Comparison of ENCODE assay signal across 8 cellular contexts in the genomic region with DNA sequence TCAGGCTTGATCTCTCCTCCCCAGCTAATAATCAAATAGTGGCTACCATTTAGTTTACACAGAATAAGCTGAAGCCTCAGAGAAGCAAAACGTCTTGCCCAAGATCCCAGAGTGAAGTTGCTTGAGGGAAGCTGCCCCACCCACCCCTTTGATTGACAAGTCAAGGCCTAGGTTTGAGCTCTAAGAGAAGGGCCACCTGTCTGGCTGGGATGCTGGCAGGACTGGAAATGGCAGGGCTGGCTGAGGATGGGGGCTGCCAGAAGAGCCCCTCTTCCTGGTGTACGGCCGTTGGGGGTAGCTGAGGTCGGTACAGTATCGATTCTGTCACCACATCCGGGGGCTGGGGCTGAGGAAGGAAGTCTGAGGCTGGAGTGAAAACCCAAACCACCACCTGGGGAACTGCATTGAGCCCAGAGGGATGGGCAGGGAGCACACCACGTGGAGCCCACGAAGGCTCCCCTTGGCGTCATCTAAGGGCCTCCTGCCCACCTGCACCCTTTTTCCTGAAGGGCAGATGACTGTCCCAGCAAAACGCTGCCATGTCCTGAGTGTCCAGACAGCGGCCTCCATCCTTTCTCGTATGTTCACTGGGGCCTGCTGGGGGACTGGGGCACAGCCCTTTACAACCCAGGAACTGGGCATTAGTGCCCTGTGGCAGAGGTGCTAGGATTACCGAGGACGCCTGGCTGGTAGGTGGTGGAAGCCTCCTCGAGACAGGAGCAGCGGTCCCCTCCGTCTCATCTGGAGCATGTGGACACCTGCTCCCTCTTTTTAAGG. TPM values are rescaled to one million over a fixed set of nuclear protein-coding genes. Genes with fewer than 3 reads are reported as not detected.
DNase-seq lines count a peak whose midpoint lies in the region; ATAC-seq, FAIRE-seq and TF ChIP-seq lines count a peak whose summit lies in the region.

No MANE protein-coding gene starts in this region.

- H3K4me3 ChIP-seq in HUES6 (ENCODE audit: low read depth, low read length) (0 out of 2 replicates have a peak overlapping the region, but pooled peaks have one; percentile 85), choroid plexus epithelial cell (ENCODE audit: low read depth, low read length) (no peak overlapping the region), osteoblast (ENCODE audit: insufficient read depth, low read length) (no peak overlapping the region)

- peaks cover 23% of the 10 kb centered on the region for H3K79me2 ChIP-seq in osteoblast (ENCODE audit: insufficient read depth, low read length)

- FAIRE-seq in urothelium cell line (lab: Jason Lieb, UNC) = no peak

- H3K27me3 ChIP-seq in HUES6 (ENCODE audit: control insufficient read depth, insufficient read depth, low read length) (no peaks in the 10 kb centered on the region), osteoblast (ENCODE audit: insufficient read depth, low read length) (no peaks in the 10 kb centered on the region)

- peak overlapping the region; percentile 97 for H3K4me2 ChIP-seq in osteoblast (ENCODE audit: insufficient read depth, low read length)

- ATAC-seq in WTC11 (no peak), HG02884 (IDR thresholded peaks at IDR 0.05; ENCODE audit: unreplicated experiment) (no peak), HG03565 (IDR thresholded peaks at IDR 0.05; ENCODE audit: unreplicated experiment) (no peak)

- peaks cover 16% of the 10 kb centered on the region for H3K4me1 Mint-ChIP-seq in WTC11

- no peaks in the 10 kb centered on the region for H3K27me3 Mint-ChIP-seq in WTC11 (ENCODE audit: low read depth)

- peak overlapping the region; percentile 95 for H3K4me3 Mint-ChIP-seq in WTC11

- peaks cover 11% of the 10 kb centered on the region for H3K36me3 Mint-ChIP-seq in WTC11

- no peak overlapping the region for H3K9ac ChIP-seq in HUES6 (ENCODE audit: low read length)

- no peak overlapping the region for H3K27ac ChIP-seq in HUES6 (ENCODE audit: low read depth, low read length)
- H3K27ac ChIP-seq in osteoblast (ENCODE audit: low read depth, low read length) = peak overlapping the region; percentile 28

- H3K4me1 ChIP-seq in HUES6 (ENCODE audit: control insufficient read depth, insufficient read depth, low read length) = peaks cover 19% of the 10 kb centered on the region
- H3K4me1 ChIP-seq in osteoblast (ENCODE audit: insufficient read depth, low read length) = peaks cover 12% of the 10 kb centered on the region

- H3K36me3 ChIP-seq in HUES6 (ENCODE audit: control insufficient read depth, insufficient read depth, low read length) (peaks cover 46% of the 10 kb centered on the region), osteoblast (ENCODE audit: insufficient read depth, low read length) (peaks cover 44% of the 10 kb centered on the region)

- H3K9me3 Mint-ChIP-seq in WTC11 = no peaks in the 10 kb centered on the region

- no peak overlapping the region for H2AFZ ChIP-seq in osteoblast (ENCODE audit: low read length)

- CTCF ChIA-PET in WTC11 (lab: Charles Lee) = interaction anchor here (0.6 to 1.3 kb wide), 4 partner anchors 10 to 44 kb away, joined by 3 to 11 read pairs (median 6); no protein-coding TSS in a partner anchor

- peaks cover 5% of the 10 kb centered on the region for H4K20me1 ChIP-seq in osteoblast (ENCODE audit: insufficient read depth, low read length)

- TF ChIP-seq CTCF in WTC11 (IDR thresholded peaks at IDR 0.05) (no peak), choroid plexus epithelial cell (conservative IDR thresholded peaks at IDR 0.05; ENCODE audit: low read depth, low read length) (no peak), osteoblast (IDR thresholded peaks at IDR 0.05; ENCODE audit: extremely low read depth, low read depth, low read length) (no peak)

- peak overlapping the region; percentile 94 for H3K27ac Mint-ChIP-seq in WTC11

- H3K9me3 ChIP-seq in HUES6 (ENCODE audit: control insufficient read depth, insufficient read depth, low read depth, low read length) = no peaks in the 10 kb centered on the region
- no peaks in the 10 kb centered on the region for H3K9me3 ChIP-seq in osteoblast (ENCODE audit: low read depth, low read length)

- POLR2A ChIA-PET in WTC11 (lab: Charles Lee) = no interaction called here

- peak; percentile 69 for DNase-seq in GF-D8 (lab: John Stamatoyannopoulos, UW)
- peak; percentile 39 for DNase-seq in WTC11 (ENCODE audit: low spot score)
- DNase-seq in choroid plexus epithelial cell (ENCODE audit: low read depth) = peak; percentile 49
- peak; percentile 85 for DNase-seq in osteoblast (ENCODE audit: insufficient read length, low spot score, missing footprints)
- DNase-seq in urothelium cell line (ENCODE audit: low spot score) = no peak

TF ChIP-seq in WTC11, 78 proteins besides CTCF, POLR2A, EP300 and RAD21:
- TF ChIP-seq, protein P1, sequence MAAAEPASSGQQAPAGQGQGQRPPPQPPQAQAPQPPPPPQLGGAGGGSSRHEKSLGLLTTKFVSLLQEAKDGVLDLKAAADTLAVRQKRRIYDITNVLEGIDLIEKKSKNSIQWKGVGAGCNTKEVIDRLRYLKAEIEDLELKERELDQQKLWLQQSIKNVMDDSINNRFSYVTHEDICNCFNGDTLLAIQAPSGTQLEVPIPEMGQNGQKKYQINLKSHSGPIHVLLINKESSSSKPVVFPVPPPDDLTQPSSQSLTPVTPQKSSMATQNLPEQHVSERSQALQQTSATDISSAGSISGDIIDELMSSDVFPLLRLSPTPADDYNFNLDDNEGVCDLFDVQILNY (CRISPR knock-in tag; IDR thresholded peaks at IDR 0.05) = no peak
- no peak for TF ChIP-seq RELA (CRISPR knock-in tag; IDR thresholded peaks at IDR 0.05; ENCODE audit: borderline replicate concordance)
- no peak for TF ChIP-seq IRF2 (CRISPR knock-in tag; IDR thresholded peaks at IDR 0.05; ENCODE audit: borderline replicate concordance, low read depth)
- TF ChIP-seq, protein P2, sequence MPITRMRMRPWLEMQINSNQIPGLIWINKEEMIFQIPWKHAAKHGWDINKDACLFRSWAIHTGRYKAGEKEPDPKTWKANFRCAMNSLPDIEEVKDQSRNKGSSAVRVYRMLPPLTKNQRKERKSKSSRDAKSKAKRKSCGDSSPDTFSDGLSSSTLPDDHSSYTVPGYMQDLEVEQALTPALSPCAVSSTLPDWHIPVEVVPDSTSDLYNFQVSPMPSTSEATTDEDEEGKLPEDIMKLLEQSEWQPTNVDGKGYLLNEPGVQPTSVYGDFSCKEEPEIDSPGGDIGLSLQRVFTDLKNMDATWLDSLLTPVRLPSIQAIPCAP (CRISPR knock-in tag; IDR thresholded peaks at IDR 0.05) = no peak
- no peak for TF ChIP-seq SP1 (CRISPR knock-in tag; conservative IDR thresholded peaks at IDR 0.05)
- TF ChIP-seq RORB (CRISPR knock-in tag; IDR thresholded peaks at IDR 0.05) = no peak
- TF ChIP-seq ZNF423 (CRISPR knock-in tag; IDR thresholded peaks at IDR 0.05) = no peak
- TF ChIP-seq, protein P3, sequence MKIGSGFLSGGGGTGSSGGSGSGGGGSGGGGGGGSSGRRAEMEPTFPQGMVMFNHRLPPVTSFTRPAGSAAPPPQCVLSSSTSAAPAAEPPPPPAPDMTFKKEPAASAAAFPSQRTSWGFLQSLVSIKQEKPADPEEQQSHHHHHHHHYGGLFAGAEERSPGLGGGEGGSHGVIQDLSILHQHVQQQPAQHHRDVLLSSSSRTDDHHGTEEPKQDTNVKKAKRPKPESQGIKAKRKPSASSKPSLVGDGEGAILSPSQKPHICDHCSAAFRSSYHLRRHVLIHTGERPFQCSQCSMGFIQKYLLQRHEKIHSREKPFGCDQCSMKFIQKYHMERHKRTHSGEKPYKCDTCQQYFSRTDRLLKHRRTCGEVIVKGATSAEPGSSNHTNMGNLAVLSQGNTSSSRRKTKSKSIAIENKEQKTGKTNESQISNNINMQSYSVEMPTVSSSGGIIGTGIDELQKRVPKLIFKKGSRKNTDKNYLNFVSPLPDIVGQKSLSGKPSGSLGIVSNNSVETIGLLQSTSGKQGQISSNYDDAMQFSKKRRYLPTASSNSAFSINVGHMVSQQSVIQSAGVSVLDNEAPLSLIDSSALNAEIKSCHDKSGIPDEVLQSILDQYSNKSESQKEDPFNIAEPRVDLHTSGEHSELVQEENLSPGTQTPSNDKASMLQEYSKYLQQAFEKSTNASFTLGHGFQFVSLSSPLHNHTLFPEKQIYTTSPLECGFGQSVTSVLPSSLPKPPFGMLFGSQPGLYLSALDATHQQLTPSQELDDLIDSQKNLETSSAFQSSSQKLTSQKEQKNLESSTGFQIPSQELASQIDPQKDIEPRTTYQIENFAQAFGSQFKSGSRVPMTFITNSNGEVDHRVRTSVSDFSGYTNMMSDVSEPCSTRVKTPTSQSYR (CRISPR knock-in tag; IDR thresholded peaks at IDR 0.05) = no peak
- TF ChIP-seq ZNF138 (CRISPR knock-in tag; conservative IDR thresholded peaks at IDR 0.05) = no peak
- TF ChIP-seq ZNF121 (CRISPR knock-in tag; IDR thresholded peaks at IDR 0.05) = no peak
- TF ChIP-seq, protein P4, sequence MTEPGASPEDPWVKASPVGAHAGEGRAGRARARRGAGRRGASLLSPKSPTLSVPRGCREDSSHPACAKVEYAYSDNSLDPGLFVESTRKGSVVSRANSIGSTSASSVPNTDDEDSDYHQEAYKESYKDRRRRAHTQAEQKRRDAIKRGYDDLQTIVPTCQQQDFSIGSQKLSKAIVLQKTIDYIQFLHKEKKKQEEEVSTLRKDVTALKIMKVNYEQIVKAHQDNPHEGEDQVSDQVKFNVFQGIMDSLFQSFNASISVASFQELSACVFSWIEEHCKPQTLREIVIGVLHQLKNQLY (CRISPR knock-in tag; IDR thresholded peaks at IDR 0.05) = no peak

RNA-seq across cellular contexts. Expression of a gene that starts 1.4 kb away (rescaled TPM):
- 78.5 to 100 TPM (median 81.5 TPM) in 3 replicates for total RNA-seq in WTC11 (2021)
- 9.0 and 9.4 TPM in 2 replicates for total RNA-seq in osteoblast

RNA-seq across cellular contexts. Expression of a gene that starts 27.5 kb away (rescaled TPM):
- total RNA-seq in WTC11 (2021) = 23.4 to 26.1 TPM (median 24.1 TPM) in 3 replicates
- 18.0 and 18.5 TPM in 2 replicates for total RNA-seq in osteoblast

RNA-seq across cellular contexts. Expression of a gene that starts 27.9 kb away (rescaled TPM):
- total RNA-seq in WTC11 (2021) = 126 to 144 TPM (median 137 TPM) in 3 replicates
- total RNA-seq in osteoblast = 56.3 and 56.5 TPM in 2 replicates

RNA-seq across cellular contexts. Expression of a gene that starts 57.4 kb away (rescaled TPM):
- total RNA-seq in WTC11 (2021) (1.8 to 1.9 TPM (median 1.8 TPM) in 3 replicates), osteoblast (1.8 and 3.5 TPM in 2 replicates)
